In genomic region chrX:53080628-53081580, GRCh38 we compare ENCODE assay signal across 9 cellular contexts. TPM values are rescaled to one million over a fixed set of nuclear protein-coding genes. Genes with fewer than 3 reads are reported as not detected.
A peak's percentile ranks its signal among the peaks of the same experiment; 100 is the strongest.
DNase-seq lines count a peak whose midpoint lies in the region; ATAC-seq, FAIRE-seq and TF ChIP-seq lines count a peak whose summit lies in the region.
"Had no signal": no experiment of that assay in that cellular context is flagged by ENCODE, and none has a peak within 500 bp of the region (broad histone marks: within the 10 kb centered on the region; RNA-seq: fewer than 3 reads in every experiment).

No MANE protein-coding gene starts in this region.

- no peak for DNase-seq in A549 (ENCODE audit: low read depth in 1 of 2, low spot score in 1 of 2)
- DNase-seq in AG20443 (ENCODE audit: low spot score): no peak
- DNase-seq in NCI-H1105 treated with DMSO at 0.1 percent for 48 hours (lab: John Stamatoyannopoulos, UW): no peak
- no peak for DNase-seq in G401 (ENCODE audit: low spot score)

- POLR2A ChIA-PET in A549 (lab: Yijun Ruan, JAX): no interaction called here

- CTCF ChIA-PET in A549 (lab: Yijun Ruan, JAX): no interaction called here

- peaks cover 22% of the 10 kb centered on the region for H3K36me3 ChIP-seq in HUES64 (ENCODE audit: insufficient read depth, low read length)
- H3K36me3 ChIP-seq in muscle layer of colon (ENCODE audit: insufficient read depth, low read length): peaks cover 19% of the 10 kb centered on the region

- H3K27me3 ChIP-seq in HUES64 (ENCODE audit: insufficient read depth, low read length) (no peaks in the 10 kb centered on the region), muscle layer of colon (ENCODE audit: control insufficient read depth in 1 of 2, insufficient read depth in 2 of 2, low read length in 2 of 2) (no peaks in the 10 kb centered on the region)

- no peaks in the 10 kb centered on the region for H3K9me3 ChIP-seq in A549
- H3K9me3 ChIP-seq in HUES64 (ENCODE audit: insufficient read depth, low read depth, low read length): no peaks in the 10 kb centered on the region
- no peaks in the 10 kb centered on the region for H3K9me3 ChIP-seq in muscle layer of colon (ENCODE audit: low read length)

- peaks cover 27% of the 10 kb centered on the region for H3K36me3 Mint-ChIP-seq in brain

- FAIRE-seq in A549 (lab: Jason Lieb, UNC): no peak
- FAIRE-seq: HTR-8/SVneo had no signal

- in situ Hi-C loops in G401 (cut with HindIII; ENCODE audit: low sequenced_read_pairs): no loop called here

- ATAC-seq in A549: no peak
- ATAC-seq in GM18870 (IDR thresholded peaks at IDR 0.05; ENCODE audit: unreplicated experiment): no peak

- peaks cover 35% of the 10 kb centered on the region for H3K4me1 Mint-ChIP-seq in brain

- H3K4me3 Mint-ChIP-seq in brain: peak overlapping the region; percentile 78 to 92 (median 83)

- TF ChIP-seq RAD21 in A549 (conservative IDR thresholded peaks at IDR 0.05 in 1 of 2, IDR thresholded peaks at IDR 0.05 in 1 of 2): no peak

- H3K27ac ChIP-seq in A549: peak overlapping the region; percentile 83 to 96
- H3K27ac ChIP-seq in HUES64 (ENCODE audit: low read depth, low read length): peak overlapping the region; percentile 61; the same call in 1 of the 2 replicates
- peak overlapping the region; percentile 66 for H3K27ac ChIP-seq in muscle layer of colon (ENCODE audit: low read depth, low read length)

- no peak for TF ChIP-seq CTCF in A549 (IDR thresholded peaks at IDR 0.05)
- no peak for TF ChIP-seq CTCF in brain (conservative IDR thresholded peaks at IDR 0.05)

- no peak for TF ChIP-seq POLR2A in A549 (IDR thresholded peaks at IDR 0.05; ENCODE audit: low read length)

- H3K4me3 ChIP-seq in A549 (peak overlapping the region; percentile 71), HUES64 (ENCODE audit: low read length) (peak overlapping the region; percentile 45), muscle layer of colon (ENCODE audit: low read depth in 1 of 2, low read length in 2 of 2) (no peak overlapping the region)

- H3K4me1 ChIP-seq in A549 (peaks cover 11% of the 10 kb centered on the region; the same call in 2 of the 3 replicates), HUES64 (ENCODE audit: insufficient read depth, low read length) (peaks cover 4% of the 10 kb centered on the region; the same call in 1 of the 2 replicates), muscle layer of colon (ENCODE audit: insufficient read depth, low read length) (peaks cover 25% of the 10 kb centered on the region)

- H3K4me2 ChIP-seq in A549: peak overlapping the region; percentile 66

- peak overlapping the region; percentile 71 to 97 (median 94) for H3K27ac Mint-ChIP-seq in brain

- 73% methylated on average over 11 of the region's 17 CpGs for WGBS in A549 (ENCODE audit: missing lambda C conversion rate)
- WGBS in HUES64: 32% methylated on average over 7 of the region's 17 CpGs

- TF ChIP-seq EP300 in A549 (IDR thresholded peaks at IDR 0.05): no peak

- peaks cover 0 to 19% (median 0%) of the 10 kb centered on the region in 5 experiments for H3K9me3 Mint-ChIP-seq in brain

- peak overlapping the region; percentile 50; the same call in 1 of the 2 replicates for H3K9ac ChIP-seq in HUES64 (ENCODE audit: low read depth, low read length)
- peak overlapping the region; percentile 21 for H3K9ac ChIP-seq in muscle layer of colon (ENCODE audit: low read length)

- peaks cover 4% of the 10 kb centered on the region for H3K27me3 Mint-ChIP-seq in brain

TF ChIP-seq in A549, 52 proteins besides CTCF, POLR2A, EP300 and RAD21:
- TF ChIP-seq MAZ (IDR thresholded peaks at IDR 0.05; ENCODE audit: borderline replicate concordance, low read depth, low read length): no peak
- TF ChIP-seq NPAS2 (CRISPR knock-in tag; IDR thresholded peaks at IDR 0.05; ENCODE audit: borderline replicate concordance): no peak
- TF ChIP-seq ELK1 (IDR thresholded peaks at IDR 0.05; ENCODE audit: low read depth, low read length): no peak

RNA-seq across cellular contexts. Expression of gene TSPYL2, which starts 1.3 kb away (rescaled TPM):
- 25.2 and 27.2 TPM in 2 replicates for polyA plus RNA-seq in A549 (2011; rRNA removed)
- polyA plus RNA-seq in A549 (2012; cell fraction: cytosol; rRNA removed): 9.9 and 10.7 TPM in 2 replicates
- 36.8 and 47.3 TPM in 2 replicates for polyA plus RNA-seq in A549 (2012; cell fraction: nucleus; rRNA removed)
- polyA plus RNA-seq in A549 (2017; fragmentation: RNase III; extraction: RNeasy Plus Mini Kit Qiagen cat#74134 plus additional on column Dnase treatment): 19.9 to 30.0 TPM (median 24.9 TPM) in 3 replicates
- 6.4 and 7.3 TPM in 2 replicates for polyA minus RNA-seq in A549 (2011; rRNA and poly(A)+ RNA removed)
- polyA plus RNA-seq in HUES64 (2013, experiment 1 of 2): 12.9 TPM
- 12.6 TPM for polyA plus RNA-seq in HUES64 (2013, experiment 2 of 2)
- 49.9 TPM for polyA plus RNA-seq in brain (ENCODE audit: insufficient read depth, low read depth, low replicate concordance)
- total RNA-seq in G401 (2014; rRNA removed; shearing (Covaris generic)): 21.7 and 32.0 TPM in 2 replicates

RNA-seq across cellular contexts. Expression of gene KANTR, which starts 13.0 kb away (rescaled TPM):
- polyA plus RNA-seq in A549 (2011; rRNA removed) (5.3 and 5.7 TPM in 2 replicates), A549 (2017; fragmentation: RNase III; extraction: RNeasy Plus Mini Kit Qiagen cat#74134 plus additional on column Dnase treatment) (2.4 to 3.3 TPM (median 2.6 TPM) in 3 replicates), brain (ENCODE audit: insufficient read depth, low read depth, low replicate concordance) (3.1 TPM)
- 1.3 and 1.7 TPM in 2 replicates for polyA plus RNA-seq in A549 (2012; cell fraction: cytosol; rRNA removed)
- 4.1 and 5.7 TPM in 2 replicates for polyA plus RNA-seq in A549 (2012; cell fraction: nucleus; rRNA removed)
- polyA minus RNA-seq in A549 (2011; rRNA and poly(A)+ RNA removed): 20.1 and 23.2 TPM in 2 replicates
- 1.9 TPM for polyA plus RNA-seq in HUES64 (2013, experiment 1 of 2)
- 3.0 TPM for polyA plus RNA-seq in HUES64 (2013, experiment 2 of 2)
- total RNA-seq in G401 (2014; rRNA removed; shearing (Covaris generic)): 1.5 and 4.7 TPM in 2 replicates

RNA-seq across cellular contexts. Expression of gene GPR173, which starts 32.3 kb away (rescaled TPM):
- polyA plus RNA-seq in A549 (2011; rRNA removed): 0.03 TPM in 1 of 2 replicates, not detected in the other
- 0.01 and 0.04 TPM in 2 replicates for polyA plus RNA-seq in A549 (2012; cell fraction: cytosol; rRNA removed)
- polyA plus RNA-seq in A549 (2012; cell fraction: nucleus; rRNA removed): 0.12 and 0.24 TPM in 2 replicates
- polyA plus RNA-seq in A549 (2017; fragmentation: RNase III; extraction: RNeasy Plus Mini Kit Qiagen cat#74134 plus additional on column Dnase treatment): not detected in 3 replicates
- polyA minus RNA-seq in A549 (2011; rRNA and poly(A)+ RNA removed): 0.05 TPM in 1 of 2 replicates, not detected in the other
- polyA plus RNA-seq in HUES64 (2013, experiment 1 of 2): 3.1 TPM
- 4.9 TPM for polyA plus RNA-seq in HUES64 (2013, experiment 2 of 2)
- 26.3 TPM for polyA plus RNA-seq in brain (ENCODE audit: insufficient read depth, low read depth, low replicate concordance)
- total RNA-seq in G401 (2014; rRNA removed; shearing (Covaris generic)): not detected in 2 replicates

Comparison
In these comparisons a context has a peak if more than half of its experiments do, and no peak if none do; other contexts are left out.
1. H3K4me3 ChIP-seq: peak in A549 (single experiment) and HUES64 (single experiment); none in muscle layer of colon (0 of 2).
2. RNA of gene GPR173, which starts 32.3 kb away (polyA plus RNA-seq): 26.3 TPM in brain (single experiment); 0.01 to 0.24 TPM in A549; every median in the first group is over 10 times any median in the second.
3. Peak in every context shown above with its lines, with median percentiles within 50 percentile points of each other: H3K27ac ChIP-seq.